Comparison of ENCODE assay signal across 1 cellular context in the genomic region with DNA sequence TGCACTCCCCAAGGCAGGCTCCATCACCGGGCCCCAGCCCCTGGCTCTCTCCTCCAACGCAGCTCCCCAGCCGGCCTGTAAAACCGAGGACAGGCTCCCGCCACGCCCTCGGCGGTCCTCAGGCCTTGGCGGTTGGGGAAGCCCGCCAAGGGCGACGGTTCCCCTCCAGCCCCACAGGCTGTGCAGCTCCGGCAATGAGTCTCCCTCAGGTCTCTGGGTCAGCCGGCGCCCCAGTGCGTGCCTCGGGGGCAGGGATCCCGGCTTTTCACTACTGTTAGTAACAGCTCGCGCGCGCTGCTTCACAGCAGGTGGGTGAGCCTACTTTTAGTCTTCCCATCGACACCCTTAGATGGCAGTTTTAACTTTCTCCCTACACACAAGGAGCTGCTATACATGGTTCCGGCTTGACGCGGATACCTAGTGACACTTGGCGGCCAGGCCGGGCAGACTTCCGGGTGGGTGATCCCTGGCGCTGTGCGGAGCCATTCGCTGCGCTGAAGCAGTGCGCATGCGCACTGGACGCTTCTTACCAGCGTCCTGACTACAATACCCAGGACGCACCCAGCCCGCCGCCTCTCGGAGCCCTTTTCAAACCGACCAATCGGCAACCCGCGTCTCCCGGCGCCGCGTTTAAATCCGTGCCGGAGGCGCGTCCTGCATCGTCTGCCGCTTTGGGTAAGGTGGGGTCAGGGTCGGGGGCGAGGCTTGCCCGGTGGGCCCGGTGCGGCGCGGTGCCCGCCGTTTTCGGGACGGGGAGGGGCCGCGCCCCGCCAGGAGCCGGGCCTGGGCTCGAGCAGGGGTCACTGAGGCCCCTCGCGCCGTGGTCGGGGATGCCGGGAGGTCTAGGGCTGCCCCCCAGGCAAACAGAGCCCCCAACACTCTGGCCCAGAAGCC.
A peak's percentile ranks its signal among the peaks of the same experiment; 100 is the strongest.
TF ChIP-seq lines count a peak whose summit lies in the region.

A gene with protein sequence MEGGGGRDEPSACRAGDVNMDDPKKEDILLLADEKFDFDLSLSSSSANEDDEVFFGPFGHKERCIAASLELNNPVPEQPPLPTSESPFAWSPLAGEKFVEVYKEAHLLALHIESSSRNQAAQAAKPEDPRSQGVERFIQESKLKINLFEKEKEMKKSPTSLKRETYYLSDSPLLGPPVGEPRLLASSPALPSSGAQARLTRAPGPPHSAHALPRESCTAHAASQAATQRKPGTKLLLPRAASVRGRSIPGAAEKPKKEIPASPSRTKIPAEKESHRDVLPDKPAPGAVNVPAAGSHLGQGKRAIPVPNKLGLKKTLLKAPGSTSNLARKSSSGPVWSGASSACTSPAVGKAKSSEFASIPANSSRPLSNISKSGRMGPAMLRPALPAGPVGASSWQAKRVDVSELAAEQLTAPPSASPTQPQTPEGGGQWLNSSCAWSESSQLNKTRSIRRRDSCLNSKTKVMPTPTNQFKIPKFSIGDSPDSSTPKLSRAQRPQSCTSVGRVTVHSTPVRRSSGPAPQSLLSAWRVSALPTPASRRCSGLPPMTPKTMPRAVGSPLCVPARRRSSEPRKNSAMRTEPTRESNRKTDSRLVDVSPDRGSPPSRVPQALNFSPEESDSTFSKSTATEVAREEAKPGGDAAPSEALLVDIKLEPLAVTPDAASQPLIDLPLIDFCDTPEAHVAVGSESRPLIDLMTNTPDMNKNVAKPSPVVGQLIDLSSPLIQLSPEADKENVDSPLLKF (plus strand): TSS at position 614 of the 894 bp plus-strand sequence. CDS start 531 bp downstream, outside the sequence.

TF ChIP-seq in HepG2, 621 proteins besides CTCF, POLR2A, EP300 and RAD21 (continued from another document and continues in another):
- TF ChIP-seq, protein P1, sequence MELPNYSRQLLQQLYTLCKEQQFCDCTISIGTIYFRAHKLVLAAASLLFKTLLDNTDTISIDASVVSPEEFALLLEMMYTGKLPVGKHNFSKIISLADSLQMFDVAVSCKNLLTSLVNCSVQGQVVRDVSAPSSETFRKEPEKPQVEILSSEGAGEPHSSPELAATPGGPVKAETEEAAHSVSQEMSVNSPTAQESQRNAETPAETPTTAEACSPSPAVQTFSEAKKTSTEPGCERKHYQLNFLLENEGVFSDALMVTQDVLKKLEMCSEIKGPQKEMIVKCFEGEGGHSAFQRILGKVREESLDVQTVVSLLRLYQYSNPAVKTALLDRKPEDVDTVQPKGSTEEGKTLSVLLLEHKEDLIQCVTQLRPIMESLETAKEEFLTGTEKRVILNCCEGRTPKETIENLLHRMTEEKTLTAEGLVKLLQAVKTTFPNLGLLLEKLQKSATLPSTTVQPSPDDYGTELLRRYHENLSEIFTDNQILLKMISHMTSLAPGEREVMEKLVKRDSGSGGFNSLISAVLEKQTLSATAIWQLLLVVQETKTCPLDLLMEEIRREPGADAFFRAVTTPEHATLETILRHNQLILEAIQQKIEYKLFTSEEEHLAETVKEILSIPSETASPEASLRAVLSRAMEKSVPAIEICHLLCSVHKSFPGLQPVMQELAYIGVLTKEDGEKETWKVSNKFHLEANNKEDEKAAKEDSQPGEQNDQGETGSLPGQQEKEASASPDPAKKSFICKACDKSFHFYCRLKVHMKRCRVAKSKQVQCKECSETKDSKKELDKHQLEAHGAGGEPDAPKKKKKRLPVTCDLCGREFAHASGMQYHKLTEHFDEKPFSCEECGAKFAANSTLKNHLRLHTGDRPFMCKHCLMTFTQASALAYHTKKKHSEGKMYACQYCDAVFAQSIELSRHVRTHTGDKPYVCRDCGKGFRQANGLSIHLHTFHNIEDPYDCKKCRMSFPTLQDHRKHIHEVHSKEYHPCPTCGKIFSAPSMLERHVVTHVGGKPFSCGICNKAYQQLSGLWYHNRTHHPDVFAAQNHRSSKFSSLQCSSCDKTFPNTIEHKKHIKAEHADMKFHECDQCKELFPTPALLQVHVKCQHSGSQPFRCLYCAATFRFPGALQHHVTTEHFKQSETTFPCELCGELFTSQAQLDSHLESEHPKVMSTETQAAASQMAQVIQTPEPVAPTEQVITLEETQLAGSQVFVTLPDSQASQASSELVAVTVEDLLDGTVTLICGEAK (IDR thresholded peaks at IDR 0.05) = no peak
- TF ChIP-seq, protein P1 (CRISPR knock-in tag; IDR thresholded peaks at IDR 0.05) = no peak; the same call in 1 of the 2 replicates
- TF ChIP-seq SNAPC2 (CRISPR knock-in tag; IDR thresholded peaks at IDR 0.05) (peak; percentile 93), U2AF2 (IDR thresholded peaks at IDR 0.05; ENCODE audit: low read depth, low read length) (no peak), CEBPB (IDR thresholded peaks at IDR 0.05; ENCODE audit: borderline replicate concordance, low read depth, low read length) (no peak), ZNF207 (IDR thresholded peaks at IDR 0.05; ENCODE audit: borderline replicate concordance) (no peak), ZFX (CRISPR knock-in tag; IDR thresholded peaks at IDR 0.05; ENCODE audit: low read depth) (peak; percentile 69), KLF6 (CRISPR knock-in tag; IDR thresholded peaks at IDR 0.05) (no peak), ZSCAN29 (CRISPR knock-in tag; conservative IDR thresholded peaks at IDR 0.05) (no peak), ZNF431 (CRISPR knock-in tag; IDR thresholded peaks at IDR 0.05; ENCODE audit: borderline replicate concordance, low read depth) (no peak; the same call in 1 of the 2 replicates), SIX4 (CRISPR knock-in tag; IDR thresholded peaks at IDR 0.05) (no peak), NBN (conservative IDR thresholded peaks at IDR 0.05) (no peak), SALL2 (CRISPR knock-in tag; IDR thresholded peaks at IDR 0.05) (peak; percentile 71), ZNF10 (CRISPR knock-in tag; IDR thresholded peaks at IDR 0.05; ENCODE audit: borderline replicate concordance, low read depth) (no peak), KMT2A (CRISPR knock-in tag; IDR thresholded peaks at IDR 0.05) (peak; percentile 44; the same call in 1 of the 2 replicates), SP1 (IDR thresholded peaks at IDR 0.05) (no peak), SP1 (CRISPR knock-in tag; IDR thresholded peaks at IDR 0.05) (no peak), CBX5 (CRISPR knock-in tag; IDR thresholded peaks at IDR 0.05; ENCODE audit: borderline replicate concordance) (no peak; the same call in 1 of the 2 replicates), ZNF468 (CRISPR knock-in tag; IDR thresholded peaks at IDR 0.05) (peak; percentile 98; the same call in 1 of the 2 replicates), ZNF737 (CRISPR knock-in tag; IDR thresholded peaks at IDR 0.05; ENCODE audit: borderline replicate concordance) (no peak), ZNF124 (CRISPR knock-in tag; IDR thresholded peaks at IDR 0.05) (no peak)
- TF ChIP-seq, protein P2, sequence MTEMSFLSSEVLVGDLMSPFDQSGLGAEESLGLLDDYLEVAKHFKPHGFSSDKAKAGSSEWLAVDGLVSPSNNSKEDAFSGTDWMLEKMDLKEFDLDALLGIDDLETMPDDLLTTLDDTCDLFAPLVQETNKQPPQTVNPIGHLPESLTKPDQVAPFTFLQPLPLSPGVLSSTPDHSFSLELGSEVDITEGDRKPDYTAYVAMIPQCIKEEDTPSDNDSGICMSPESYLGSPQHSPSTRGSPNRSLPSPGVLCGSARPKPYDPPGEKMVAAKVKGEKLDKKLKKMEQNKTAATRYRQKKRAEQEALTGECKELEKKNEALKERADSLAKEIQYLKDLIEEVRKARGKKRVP (CRISPR knock-in tag; IDR thresholded peaks at IDR 0.05) = peak in 1 of 2 experiments; percentile 93; a peak in 2 of 4 replicates
- TF ChIP-seq, protein P3, sequence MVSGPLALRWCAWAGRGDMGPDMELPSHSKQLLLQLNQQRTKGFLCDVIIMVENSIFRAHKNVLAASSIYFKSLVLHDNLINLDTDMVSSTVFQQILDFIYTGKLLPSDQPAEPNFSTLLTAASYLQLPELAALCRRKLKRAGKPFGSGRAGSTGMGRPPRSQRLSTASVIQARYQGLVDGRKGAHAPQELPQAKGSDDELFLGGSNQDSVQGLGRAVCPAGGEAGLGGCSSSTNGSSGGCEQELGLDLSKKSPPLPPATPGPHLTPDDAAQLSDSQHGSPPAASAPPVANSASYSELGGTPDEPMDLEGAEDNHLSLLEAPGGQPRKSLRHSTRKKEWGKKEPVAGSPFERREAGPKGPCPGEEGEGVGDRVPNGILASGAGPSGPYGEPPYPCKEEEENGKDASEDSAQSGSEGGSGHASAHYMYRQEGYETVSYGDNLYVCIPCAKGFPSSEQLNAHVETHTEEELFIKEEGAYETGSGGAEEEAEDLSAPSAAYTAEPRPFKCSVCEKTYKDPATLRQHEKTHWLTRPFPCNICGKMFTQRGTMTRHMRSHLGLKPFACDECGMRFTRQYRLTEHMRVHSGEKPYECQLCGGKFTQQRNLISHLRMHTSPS (CRISPR knock-in tag; IDR thresholded peaks at IDR 0.05; ENCODE audit: low read depth) = no peak
- TF ChIP-seq, protein P4, sequence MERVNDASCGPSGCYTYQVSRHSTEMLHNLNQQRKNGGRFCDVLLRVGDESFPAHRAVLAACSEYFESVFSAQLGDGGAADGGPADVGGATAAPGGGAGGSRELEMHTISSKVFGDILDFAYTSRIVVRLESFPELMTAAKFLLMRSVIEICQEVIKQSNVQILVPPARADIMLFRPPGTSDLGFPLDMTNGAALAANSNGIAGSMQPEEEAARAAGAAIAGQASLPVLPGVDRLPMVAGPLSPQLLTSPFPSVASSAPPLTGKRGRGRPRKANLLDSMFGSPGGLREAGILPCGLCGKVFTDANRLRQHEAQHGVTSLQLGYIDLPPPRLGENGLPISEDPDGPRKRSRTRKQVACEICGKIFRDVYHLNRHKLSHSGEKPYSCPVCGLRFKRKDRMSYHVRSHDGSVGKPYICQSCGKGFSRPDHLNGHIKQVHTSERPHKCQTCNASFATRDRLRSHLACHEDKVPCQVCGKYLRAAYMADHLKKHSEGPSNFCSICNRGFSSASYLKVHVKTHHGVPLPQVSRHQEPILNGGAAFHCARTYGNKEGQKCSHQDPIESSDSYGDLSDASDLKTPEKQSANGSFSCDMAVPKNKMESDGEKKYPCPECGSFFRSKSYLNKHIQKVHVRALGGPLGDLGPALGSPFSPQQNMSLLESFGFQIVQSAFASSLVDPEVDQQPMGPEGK (CRISPR knock-in tag; IDR thresholded peaks at IDR 0.05) = no peak
- TF ChIP-seq, protein P5, sequence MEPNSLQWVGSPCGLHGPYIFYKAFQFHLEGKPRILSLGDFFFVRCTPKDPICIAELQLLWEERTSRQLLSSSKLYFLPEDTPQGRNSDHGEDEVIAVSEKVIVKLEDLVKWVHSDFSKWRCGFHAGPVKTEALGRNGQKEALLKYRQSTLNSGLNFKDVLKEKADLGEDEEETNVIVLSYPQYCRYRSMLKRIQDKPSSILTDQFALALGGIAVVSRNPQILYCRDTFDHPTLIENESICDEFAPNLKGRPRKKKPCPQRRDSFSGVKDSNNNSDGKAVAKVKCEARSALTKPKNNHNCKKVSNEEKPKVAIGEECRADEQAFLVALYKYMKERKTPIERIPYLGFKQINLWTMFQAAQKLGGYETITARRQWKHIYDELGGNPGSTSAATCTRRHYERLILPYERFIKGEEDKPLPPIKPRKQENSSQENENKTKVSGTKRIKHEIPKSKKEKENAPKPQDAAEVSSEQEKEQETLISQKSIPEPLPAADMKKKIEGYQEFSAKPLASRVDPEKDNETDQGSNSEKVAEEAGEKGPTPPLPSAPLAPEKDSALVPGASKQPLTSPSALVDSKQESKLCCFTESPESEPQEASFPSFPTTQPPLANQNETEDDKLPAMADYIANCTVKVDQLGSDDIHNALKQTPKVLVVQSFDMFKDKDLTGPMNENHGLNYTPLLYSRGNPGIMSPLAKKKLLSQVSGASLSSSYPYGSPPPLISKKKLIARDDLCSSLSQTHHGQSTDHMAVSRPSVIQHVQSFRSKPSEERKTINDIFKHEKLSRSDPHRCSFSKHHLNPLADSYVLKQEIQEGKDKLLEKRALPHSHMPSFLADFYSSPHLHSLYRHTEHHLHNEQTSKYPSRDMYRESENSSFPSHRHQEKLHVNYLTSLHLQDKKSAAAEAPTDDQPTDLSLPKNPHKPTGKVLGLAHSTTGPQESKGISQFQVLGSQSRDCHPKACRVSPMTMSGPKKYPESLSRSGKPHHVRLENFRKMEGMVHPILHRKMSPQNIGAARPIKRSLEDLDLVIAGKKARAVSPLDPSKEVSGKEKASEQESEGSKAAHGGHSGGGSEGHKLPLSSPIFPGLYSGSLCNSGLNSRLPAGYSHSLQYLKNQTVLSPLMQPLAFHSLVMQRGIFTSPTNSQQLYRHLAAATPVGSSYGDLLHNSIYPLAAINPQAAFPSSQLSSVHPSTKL (CRISPR knock-in tag; IDR thresholded peaks at IDR 0.05) = no peak
- TF ChIP-seq, protein P6, sequence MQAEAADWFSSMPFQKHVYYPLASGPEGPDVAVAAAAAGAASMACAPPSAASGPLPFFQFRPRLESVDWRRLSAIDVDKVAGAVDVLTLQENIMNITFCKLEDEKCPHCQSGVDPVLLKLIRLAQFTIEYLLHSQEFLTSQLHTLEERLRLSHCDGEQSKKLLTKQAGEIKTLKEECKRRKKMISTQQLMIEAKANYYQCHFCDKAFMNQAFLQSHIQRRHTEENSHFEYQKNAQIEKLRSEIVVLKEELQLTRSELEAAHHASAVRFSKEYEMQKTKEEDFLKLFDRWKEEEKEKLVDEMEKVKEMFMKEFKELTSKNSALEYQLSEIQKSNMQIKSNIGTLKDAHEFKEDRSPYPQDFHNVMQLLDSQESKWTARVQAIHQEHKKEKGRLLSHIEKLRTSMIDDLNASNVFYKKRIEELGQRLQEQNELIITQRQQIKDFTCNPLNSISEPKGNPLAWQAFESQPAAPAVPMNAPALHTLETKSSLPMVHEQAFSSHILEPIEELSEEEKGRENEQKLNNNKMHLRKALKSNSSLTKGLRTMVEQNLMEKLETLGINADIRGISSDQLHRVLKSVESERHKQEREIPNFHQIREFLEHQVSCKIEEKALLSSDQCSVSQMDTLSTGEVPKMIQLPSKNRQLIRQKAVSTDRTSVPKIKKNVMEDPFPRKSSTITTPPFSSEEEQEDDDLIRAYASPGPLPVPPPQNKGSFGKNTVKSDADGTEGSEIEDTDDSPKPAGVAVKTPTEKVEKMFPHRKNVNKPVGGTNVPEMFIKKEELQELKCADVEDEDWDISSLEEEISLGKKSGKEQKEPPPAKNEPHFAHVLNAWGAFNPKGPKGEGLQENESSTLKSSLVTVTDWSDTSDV (CRISPR knock-in tag; IDR thresholded peaks at IDR 0.05) = no peak
